In the genomic region with DNA sequence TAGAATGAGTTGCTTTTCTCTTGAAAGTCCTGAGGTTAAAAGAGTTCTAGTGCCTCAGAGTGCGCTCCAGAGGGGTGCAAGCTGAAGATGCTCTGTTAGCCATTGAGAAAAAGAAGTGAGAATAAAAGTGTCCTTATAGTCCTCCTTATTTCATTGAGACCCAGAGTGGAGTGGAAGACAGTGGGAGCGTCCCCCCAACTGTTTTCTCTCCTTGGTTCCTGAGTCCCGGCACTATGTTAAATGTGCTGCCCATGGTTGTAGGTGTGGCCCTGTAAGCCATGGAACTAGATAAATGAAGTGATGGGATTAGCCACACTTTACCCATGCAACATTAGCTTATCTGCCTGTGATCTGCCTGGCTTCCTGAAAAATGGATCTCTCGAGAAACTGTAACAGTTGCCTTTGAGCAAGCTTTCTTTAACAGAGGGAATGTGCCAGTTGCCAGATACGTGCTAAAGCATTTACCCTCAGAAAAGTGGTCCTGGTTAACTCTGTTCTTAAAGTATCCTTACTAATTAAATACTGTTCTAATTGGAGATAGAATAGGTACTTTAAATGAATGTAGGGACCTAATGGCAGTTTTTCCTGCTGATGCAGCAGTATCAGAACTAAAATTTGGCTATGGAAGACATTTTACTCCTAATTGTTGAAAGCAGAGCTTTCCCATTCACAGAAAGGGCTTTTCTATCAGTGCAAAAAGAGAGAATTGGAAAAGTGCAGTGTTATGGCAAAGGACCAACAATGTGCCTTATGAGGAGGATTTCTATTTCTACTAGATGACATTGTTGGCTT, we compare ENCODE assay signal across 16 cellular contexts. TPM values are rescaled to one million over a fixed set of nuclear protein-coding genes. Genes with fewer than 3 reads are reported as not detected.
DNase-seq lines count a peak whose midpoint lies in the region; ATAC-seq and TF ChIP-seq lines count a peak whose summit lies in the region.
"Had no signal": no experiment of that assay in that cellular context is flagged by ENCODE, and none has a peak within 500 bp of the region (broad histone marks: within the 10 kb centered on the region; RNA-seq: fewer than 3 reads in every experiment).

No MANE protein-coding gene starts in this region.

- H2BK20ac ChIP-seq in IMR-90 (ENCODE audit: low read depth, low read length): no peak overlapping the region

- H3K27me3 ChIP-seq in IMR-90 (ENCODE audit: control insufficient read depth, insufficient read depth, low read length) (no peaks in the 10 kb centered on the region), neuronal stem cell (ENCODE audit: control insufficient read depth in 3 of 3, insufficient read depth in 3 of 3, low read depth in 1 of 3, low read length in 3 of 3) (no peaks in the 10 kb centered on the region), vagina (no peaks in the 10 kb centered on the region)

- H2BK5ac ChIP-seq in IMR-90 (ENCODE audit: low read depth, low read length, poor library complexity, severe bottlenecking) (no peak overlapping the region), neuronal stem cell (ENCODE audit: low read length) (no peak overlapping the region)

- H3K4me1 ChIP-seq in IMR-90 (ENCODE audit: control insufficient read depth, insufficient read depth, low read length) (no peaks in the 10 kb centered on the region), neuronal stem cell (ENCODE audit: control insufficient read depth in 2 of 2, insufficient read depth in 1 of 2, low read depth in 1 of 2, low read length in 2 of 2) (no peaks in the 10 kb centered on the region), vagina (no peaks in the 10 kb centered on the region)

- H3K56ac ChIP-seq in IMR-90 (ENCODE audit: extremely low read depth, insufficient read depth, low read length): no peak overlapping the region

- H3K4me1 Mint-ChIP-seq in activated CD4-positive, alpha-beta memory T cell treated with anti-CD3 and anti-CD28 coated beads for 36 hours (ENCODE audit: low read depth): no peaks in the 10 kb centered on the region
- no peaks in the 10 kb centered on the region for H3K4me1 Mint-ChIP-seq in activated CD4-positive, alpha-beta memory T cell treated with anti-CD3 and anti-CD28 coated beads, Interleukin-2, amount 10 ng/mL, durations not matched to agents 7 days and 5 days

- TF ChIP-seq CTCF in IMR-90 (conservative IDR thresholded peaks at IDR 0.05; ENCODE audit: low read depth, low read length): no peak
- no peak for TF ChIP-seq CTCF in choroid plexus epithelial cell (conservative IDR thresholded peaks at IDR 0.05; ENCODE audit: low read depth, low read length)
- no peak for TF ChIP-seq CTCF in omental fat pad (IDR thresholded peaks at IDR 0.05)
- no peak for TF ChIP-seq CTCF in vagina (IDR thresholded peaks at IDR 0.05)

- H3K4ac ChIP-seq in IMR-90 (ENCODE audit: low read depth, low read length) (no peak overlapping the region), neuronal stem cell (ENCODE audit: low read length) (no peak overlapping the region)

- H2AK9ac ChIP-seq in IMR-90 (replicated peaks; ENCODE audit: low read depth, low read length, poor library complexity): no peak overlapping the region

- DNase-seq in activated CD4-positive, alpha-beta memory T cell treated with anti-CD3 and anti-CD28 coated beads for 36 hours: peak; percentile 16
- DNase-seq in activated CD4-positive, alpha-beta memory T cell treated with anti-CD3 and anti-CD28 coated beads, Interleukin-2, amount 10 ng/mL, durations not matched to agents 7 days and 5 days: no peak
- DNase-seq in IMR-90 (no peak), choroid plexus epithelial cell (ENCODE audit: low read depth) (peak; percentile 14), neuronal stem cell (ENCODE audit: low spot score) (peak; percentile 5), omental fat pad (ENCODE audit: low spot score) (no peak), NCI-H2107 (lab: John Stamatoyannopoulos, UW) (no peak), vagina (ENCODE audit: extremely low spot score in 2 of 2) (no peak)
- DNase-seq: COR-L47, NCI-H2029 treated with DMSO at 0.1 percent for 48 hours, occipital lobe had no signal

- ATAC-seq in IMR-90 (ENCODE audit: low read depth) (no peak), omental fat pad (ENCODE audit: low FRiP score) (no peak)
- ATAC-seq: HCT116 had no signal

- H3K36me3 ChIP-seq in IMR-90 (ENCODE audit: control insufficient read depth, insufficient read depth, low read length): no peaks in the 10 kb centered on the region
- no peaks in the 10 kb centered on the region for H3K36me3 ChIP-seq in neuronal stem cell (replicated peaks in 1 of 2; ENCODE audit: control insufficient read depth in 2 of 2, insufficient read depth in 2 of 2, low read length in 2 of 2)
- no peaks in the 10 kb centered on the region for H3K36me3 ChIP-seq in vagina

- no peak overlapping the region for H3K14ac ChIP-seq in IMR-90 (replicated peaks; ENCODE audit: low read depth, low read length)
- no peak overlapping the region for H3K14ac ChIP-seq in neuronal stem cell (ENCODE audit: low read length)

- H3K27me3 Mint-ChIP-seq in activated CD4-positive, alpha-beta memory T cell treated with anti-CD3 and anti-CD28 coated beads for 36 hours: peaks cover 5% of the 10 kb centered on the region
- no peaks in the 10 kb centered on the region for H3K27me3 Mint-ChIP-seq in activated CD4-positive, alpha-beta memory T cell treated with anti-CD3 and anti-CD28 coated beads, Interleukin-2, amount 10 ng/mL, durations not matched to agents 7 days and 5 days

- H4K5ac ChIP-seq in IMR-90 (ENCODE audit: low read depth, low read length): no peak overlapping the region

- H3K79me1 ChIP-seq in IMR-90 (ENCODE audit: low read depth in 1 of 2, low read length in 2 of 2): no peaks in the 10 kb centered on the region
- no peaks in the 10 kb centered on the region for H3K79me1 ChIP-seq in neuronal stem cell (ENCODE audit: low read depth, low read length)

- POLR2A ChIA-PET in activated CD4-positive, alpha-beta memory T cell treated with anti-CD3 and anti-CD28 coated beads for 36 hours (lab: Charles Lee): no interaction called here
- POLR2A ChIA-PET in activated CD4-positive, alpha-beta memory T cell treated with anti-CD3 and anti-CD28 coated beads, Interleukin-2, amount 10 ng/mL, durations not matched to agents 7 days and 5 days (lab: Charles Lee): no interaction called here
- POLR2A ChIA-PET in IMR-90 (lab: Charles Lee; ENCODE audit: unreplicated experiment): no interaction called here

- H4K20me1 ChIP-seq in IMR-90 (ENCODE audit: insufficient read depth, low read length): no peaks in the 10 kb centered on the region

- H3K9ac ChIP-seq in IMR-90 (ENCODE audit: low read depth, low read length) (no peak overlapping the region), neuronal stem cell (ENCODE audit: low read depth, low read length, poor library complexity) (no peak overlapping the region)

- H2BK15ac ChIP-seq in IMR-90 (ENCODE audit: low read depth, low read length) (no peak overlapping the region), neuronal stem cell (ENCODE audit: low read length) (no peak overlapping the region)

- dilution Hi-C loops in IMR-90 (cut with HindIII; ENCODE audit: low sequenced_read_pairs, unreplicated experiment): no loop called here

- H3K36me3 Mint-ChIP-seq in activated CD4-positive, alpha-beta memory T cell treated with anti-CD3 and anti-CD28 coated beads for 36 hours: peaks cover 9% of the 10 kb centered on the region
- H3K36me3 Mint-ChIP-seq in activated CD4-positive, alpha-beta memory T cell treated with anti-CD3 and anti-CD28 coated beads, Interleukin-2, amount 10 ng/mL, durations not matched to agents 7 days and 5 days (ENCODE audit: low read depth): peaks cover 10% of the 10 kb centered on the region

- H2AK5ac ChIP-seq in IMR-90 (ENCODE audit: low read depth, low read length) (no peak overlapping the region), neuronal stem cell (ENCODE audit: low read depth, low read length) (no peak overlapping the region)

- no peak overlapping the region for H4K91ac ChIP-seq in IMR-90 (ENCODE audit: insufficient read depth, low read depth, low read length)
- no peak overlapping the region for H4K91ac ChIP-seq in neuronal stem cell (ENCODE audit: low read depth, low read length, poor library complexity)

- H2AFZ ChIP-seq in IMR-90 (replicated peaks; ENCODE audit: low read length, poor library complexity) (no peak overlapping the region), neuronal stem cell (ENCODE audit: low read length) (no peak overlapping the region)

- no CpG with 5 or more reads among the region's 5 CpGs for WGBS in IMR-90 (ENCODE audit: extremely low coverage in 2 of 2, insufficient read length in 1 of 2), 2 experiments
- no CpG with 5 or more reads among the region's 5 CpGs for WGBS in neuronal stem cell (ENCODE audit: extremely low coverage in 2 of 2, insufficient read length in 2 of 2, insufficient replicate concordance in 1 of 2), 2 donors

- H3K18ac ChIP-seq in IMR-90 (ENCODE audit: low read depth, low read length): no peak overlapping the region
- H3K18ac ChIP-seq in neuronal stem cell (ENCODE audit: low read length): no peak overlapping the region

- no peak overlapping the region for H2BK12ac ChIP-seq in neuronal stem cell (ENCODE audit: low read length)

- H3K23ac ChIP-seq in IMR-90 (ENCODE audit: low read depth, low read length) (no peak overlapping the region), neuronal stem cell (ENCODE audit: low read depth, low read length, poor library complexity) (no peak overlapping the region)

- H3K4me3 ChIP-seq in IMR-90 (ENCODE audit: insufficient read depth, low read depth, low read length) (no peak overlapping the region), choroid plexus epithelial cell (ENCODE audit: low read depth, low read length) (no peak overlapping the region), neuronal stem cell (ENCODE audit: low read length in 2 of 2) (no peak overlapping the region), vagina (no peak overlapping the region)

- H3K4me2 ChIP-seq in IMR-90 (ENCODE audit: low read depth, low read length) (no peak overlapping the region), neuronal stem cell (ENCODE audit: insufficient read depth, low read length, poor library complexity, severe bottlenecking) (no peak overlapping the region)

- no peak overlapping the region for H3K4me3 Mint-ChIP-seq in activated CD4-positive, alpha-beta memory T cell treated with anti-CD3 and anti-CD28 coated beads for 36 hours
- H3K4me3 Mint-ChIP-seq in activated CD4-positive, alpha-beta memory T cell treated with anti-CD3 and anti-CD28 coated beads, Interleukin-2, amount 10 ng/mL, durations not matched to agents 7 days and 5 days: no peak overlapping the region

- CTCF ChIA-PET in activated CD4-positive, alpha-beta memory T cell treated with anti-CD3 and anti-CD28 coated beads for 36 hours (lab: Charles Lee): no interaction called here
- CTCF ChIA-PET in activated CD4-positive, alpha-beta memory T cell treated with anti-CD3 and anti-CD28 coated beads, Interleukin-2, amount 10 ng/mL, durations not matched to agents 7 days and 5 days (lab: Charles Lee): no interaction called here
- CTCF ChIA-PET in IMR-90 (lab: Yijun Ruan, JAX): no interaction called here

- no peak overlapping the region for H3K27ac Mint-ChIP-seq in activated CD4-positive, alpha-beta memory T cell treated with anti-CD3 and anti-CD28 coated beads for 36 hours
- no peak overlapping the region for H3K27ac Mint-ChIP-seq in activated CD4-positive, alpha-beta memory T cell treated with anti-CD3 and anti-CD28 coated beads, Interleukin-2, amount 10 ng/mL, durations not matched to agents 7 days and 5 days

- H3K27ac ChIP-seq in IMR-90 (ENCODE audit: insufficient read depth, low read length) (no peak overlapping the region), neuronal stem cell (replicated peaks; ENCODE audit: low read length) (no peak overlapping the region), vagina (no peak overlapping the region)
- H3K27ac ChIP-seq: HL-60 had no signal

- H4K8ac ChIP-seq in IMR-90 (ENCODE audit: low read depth in 2 of 2, low read length in 2 of 2): no peak overlapping the region
- H4K8ac ChIP-seq in neuronal stem cell (ENCODE audit: low read depth, low read length): no peak overlapping the region

- peaks cover 5% of the 10 kb centered on the region for H3K9me3 ChIP-seq in IMR-90 (ENCODE audit: control insufficient read depth, insufficient read depth, low read length)
- H3K9me3 ChIP-seq in neuronal stem cell (replicated peaks in 1 of 2; ENCODE audit: control insufficient read depth in 2 of 2, insufficient read depth in 1 of 2, low read depth in 1 of 2, low read length in 2 of 2): peaks cover 3 to 7% of the 10 kb centered on the region in 2 donors
- peaks cover 11% of the 10 kb centered on the region for H3K9me3 ChIP-seq in vagina

- H3K9me3 Mint-ChIP-seq in activated CD4-positive, alpha-beta memory T cell treated with anti-CD3 and anti-CD28 coated beads for 36 hours: peaks cover 53% of the 10 kb centered on the region
- H3K9me3 Mint-ChIP-seq in activated CD4-positive, alpha-beta memory T cell treated with anti-CD3 and anti-CD28 coated beads, Interleukin-2, amount 10 ng/mL, durations not matched to agents 7 days and 5 days: peaks cover 43% of the 10 kb centered on the region

- intact Hi-C loops in activated CD4-positive, alpha-beta memory T cell treated with anti-CD3 and anti-CD28 coated beads for 36 hours (cut with micrococcal nuclease): no loop called here
- intact Hi-C loops in IMR-90 (cut with micrococcal nuclease): no loop called here
- intact Hi-C loops in vagina (cut with DNase I): no loop called here

- TF ChIP-seq POLR2A in IMR-90 (IDR thresholded peaks at IDR 0.05; ENCODE audit: low read depth, low read length) (no peak), vagina (IDR thresholded peaks at IDR 0.05) (no peak)

- TF ChIP-seq RAD21 in IMR-90 (IDR thresholded peaks at IDR 0.05; ENCODE audit: low read length): no peak

- no peaks in the 10 kb centered on the region for H3K9me1 ChIP-seq in IMR-90 (ENCODE audit: insufficient read depth, low read length)

- in situ Hi-C loops in IMR-90 (cut with MboI; ENCODE audit: low sequenced_read_pairs): no loop called here

- no TSS peak for BruUV-seq in IMR-90 (replicated peaks; lab: Mats Ljungman, UMichigan)

- H2BK120ac ChIP-seq in IMR-90 (ENCODE audit: low read depth, low read length) (no peak overlapping the region), neuronal stem cell (ENCODE audit: low read depth, low read length) (no peak overlapping the region)

RNA-seq across cellular contexts. Expression of a gene that starts 21.4 kb away (rescaled TPM):
- not detected for total RNA-seq in activated CD4-positive, alpha-beta memory T cell treated with anti-CD3 and anti-CD28 coated beads for 36 hours
- total RNA-seq in activated CD4-positive, alpha-beta memory T cell treated with anti-CD3 and anti-CD28 coated beads, Interleukin-2, amount 10 ng/mL, durations not matched to agents 7 days and 5 days: not detected
- total RNA-seq in IMR-90 (2012; rRNA removed) (0.28 and 0.54 TPM in 2 replicates), omental fat pad (not detected), vagina (not detected)
- polyA plus RNA-seq in IMR-90 (2012; rRNA removed): 1.1 TPM in 2 replicates
- polyA plus RNA-seq in IMR-90 (2012; cell fraction: cytosol; rRNA removed): 0.24 and 0.54 TPM in 2 replicates
- polyA plus RNA-seq in IMR-90 (2012; cell fraction: nucleus; rRNA removed; ENCODE audit: low replicate concordance): 0.10 and 1.0 TPM in 2 replicates
- polyA plus RNA-seq in neuronal stem cell (2013, experiment 1 of 2): not detected
- polyA plus RNA-seq in neuronal stem cell (2013, experiment 2 of 2): not detected
- total RNA-seq: mesenteric fat pad, occipital lobe, skeletal muscle tissue, temporal lobe had no signal

Comparison
In these comparisons a context has a peak if more than half of its experiments do, and no peak if none do; other contexts are left out.
1. DNase-seq: peak in activated CD4-positive, alpha-beta memory T cell treated with anti-CD3 and anti-CD28 coated beads for 36 hours (single experiment), choroid plexus epithelial cell (single experiment) and neuronal stem cell (single experiment); none in activated CD4-positive, alpha-beta memory T cell treated with anti-CD3 and anti-CD28 coated beads, Interleukin-2, amount 10 ng/mL, durations not matched to agents 7 days and 5 days (single experiment), IMR-90 (single experiment), omental fat pad (single experiment), NCI-H2107 (single experiment) and vagina (0 of 2).